Comparison of ENCODE assay signal across 15 cellular contexts in genomic region chr21:33684923-33685560, GRCh38. TPM values are rescaled to one million over a fixed set of nuclear protein-coding genes. Genes with fewer than 3 reads are reported as not detected.
A peak's percentile ranks its signal among the peaks of the same experiment; 100 is the strongest.
DNase-seq lines count a peak whose midpoint lies in the region; FAIRE-seq and TF ChIP-seq lines count a peak whose summit lies in the region.
"Had no signal": no experiment of that assay in that cellular context is flagged by ENCODE, and none has a peak within 500 bp of the region (broad histone marks: within the 10 kb centered on the region; RNA-seq: fewer than 3 reads in every experiment).

No MANE protein-coding gene starts in this region.

- peaks cover 59% of the 10 kb centered on the region for H3K4me1 Mint-ChIP-seq in neural crest cell
- H3K4me1 Mint-ChIP-seq in T-helper 2 cell treated with Interferon-gamma antibody and Interleukin-4, amounts not matched to agents 5 μg/mL and 100 μg/mL, for 36 hours (ENCODE audit: low read depth), result no peaks in the 10 kb centered on the region

- H3K36me3 Mint-ChIP-seq in neural crest cell (ENCODE audit: low read depth), result no peaks in the 10 kb centered on the region
- H3K36me3 Mint-ChIP-seq in T-helper 2 cell treated with Interferon-gamma antibody and Interleukin-4, amounts not matched to agents 5 μg/mL and 100 μg/mL, for 36 hours (ENCODE audit: low read depth), result no peaks in the 10 kb centered on the region
- H3K36me3 Mint-ChIP-seq: stimulated activated naive B cell treated with anti-CD40 and anti-IgM and Interleukin-4, amounts not matched to agents 10 μg/mL and 1 μg/mL and 100 μg/mL, for 72 hours had no signal

- in situ Hi-C loops in KBM-7 (cut with MboI; ENCODE audit: low pct_unique_long_range_greater_than_20kb, low sequenced_read_pairs), result no loop called here

- FAIRE-seq in G401.6 (lab: Jason Lieb, UNC), result peak; percentile 28

- H3K27ac ChIP-seq in epithelial cell of prostate, result peak overlapping the region; percentile 91
- H3K27ac ChIP-seq: SK-N-MC had no signal

- H3K9me3 Mint-ChIP-seq in neural crest cell, result no peaks in the 10 kb centered on the region
- no peaks in the 10 kb centered on the region for H3K9me3 Mint-ChIP-seq in T-helper 2 cell treated with Interferon-gamma antibody and Interleukin-4, amounts not matched to agents 5 μg/mL and 100 μg/mL, for 36 hours
- H3K9me3 Mint-ChIP-seq: stimulated activated naive B cell treated with anti-CD40 and anti-IgM and Interleukin-4, amounts not matched to agents 10 μg/mL and 1 μg/mL and 100 μg/mL, for 72 hours had no signal

- DNase-seq in RPMI8226 (peak; percentile 44), epithelial cell of prostate (ENCODE audit: low read depth, low spot score) (no peak), neural crest cell (ENCODE audit: low read depth, low spot score) (no peak), NCI-H2081 treated with DMSO at 0.1 percent for 48 hours (lab: John Stamatoyannopoulos, UW) (no peak), Ammon's horn (ENCODE audit: low spot score) (no peak), KBM-7 (no peak)
- DNase-seq in T-helper 2 cell treated with Interferon-gamma antibody and Interleukin-4, amounts not matched to agents 5 μg/mL and 100 μg/mL, for 36 hours (ENCODE audit: low spot score), result no peak
- DNase-seq: activated CD4-positive, alpha-beta T cell treated with anti-CD3 and anti-CD28 coated beads for 4 hours; activated effector memory CD4-positive, alpha-beta T cell treated with anti-CD3 and anti-CD28 coated beads, Interleukin-2, amount 50 U/mL, for 16 hours; BE2C; heart right ventricle; NCI-H2227 treated with DMSO at 0.1 percent for 48 hours; stimulated activated naive B cell treated with anti-CD40 and anti-IgM and Interleukin-4, amounts not matched to agents 10 μg/mL and 1 μg/mL and 100 μg/mL, for 72 hours had no signal

- H3K27ac Mint-ChIP-seq in neural crest cell (ENCODE audit: unreplicated experiment), result peak overlapping the region; percentile 9
- H3K27ac Mint-ChIP-seq in T-helper 2 cell treated with Interferon-gamma antibody and Interleukin-4, amounts not matched to agents 5 μg/mL and 100 μg/mL, for 36 hours, result no peak overlapping the region
- H3K27ac Mint-ChIP-seq: stimulated activated naive B cell treated with anti-CD40 and anti-IgM and Interleukin-4, amounts not matched to agents 10 μg/mL and 1 μg/mL and 100 μg/mL, for 72 hours had no signal

- H3K4me3 Mint-ChIP-seq in neural crest cell, result peak overlapping the region; percentile 15
- H3K4me3 Mint-ChIP-seq in T-helper 2 cell treated with Interferon-gamma antibody and Interleukin-4, amounts not matched to agents 5 μg/mL and 100 μg/mL, for 36 hours, result no peak overlapping the region
- H3K4me3 Mint-ChIP-seq: stimulated activated naive B cell treated with anti-CD40 and anti-IgM and Interleukin-4, amounts not matched to agents 10 μg/mL and 1 μg/mL and 100 μg/mL, for 72 hours had no signal

- no peaks in the 10 kb centered on the region for H3K27me3 Mint-ChIP-seq in neural crest cell (ENCODE audit: low read depth)
- peaks cover 10% of the 10 kb centered on the region for H3K27me3 Mint-ChIP-seq in T-helper 2 cell treated with Interferon-gamma antibody and Interleukin-4, amounts not matched to agents 5 μg/mL and 100 μg/mL, for 36 hours (ENCODE audit: low read depth)

- TF ChIP-seq CTCF in neural crest cell (conservative IDR thresholded peaks at IDR 0.05), result no peak

RNA-seq across cellular contexts. Expression of gene ITSN1, which starts 42.7 kb away (rescaled TPM):
- total RNA-seq in neural crest cell, result 62.7 and 66.5 TPM in 2 replicates

RNA-seq across cellular contexts. Expression of gene CRYZL1, which starts 43.5 kb away (rescaled TPM):
- total RNA-seq in neural crest cell, result 51.9 and 55.8 TPM in 2 replicates
